8 cellular contexts compared by ENCODE assay signal in the genomic region with DNA sequence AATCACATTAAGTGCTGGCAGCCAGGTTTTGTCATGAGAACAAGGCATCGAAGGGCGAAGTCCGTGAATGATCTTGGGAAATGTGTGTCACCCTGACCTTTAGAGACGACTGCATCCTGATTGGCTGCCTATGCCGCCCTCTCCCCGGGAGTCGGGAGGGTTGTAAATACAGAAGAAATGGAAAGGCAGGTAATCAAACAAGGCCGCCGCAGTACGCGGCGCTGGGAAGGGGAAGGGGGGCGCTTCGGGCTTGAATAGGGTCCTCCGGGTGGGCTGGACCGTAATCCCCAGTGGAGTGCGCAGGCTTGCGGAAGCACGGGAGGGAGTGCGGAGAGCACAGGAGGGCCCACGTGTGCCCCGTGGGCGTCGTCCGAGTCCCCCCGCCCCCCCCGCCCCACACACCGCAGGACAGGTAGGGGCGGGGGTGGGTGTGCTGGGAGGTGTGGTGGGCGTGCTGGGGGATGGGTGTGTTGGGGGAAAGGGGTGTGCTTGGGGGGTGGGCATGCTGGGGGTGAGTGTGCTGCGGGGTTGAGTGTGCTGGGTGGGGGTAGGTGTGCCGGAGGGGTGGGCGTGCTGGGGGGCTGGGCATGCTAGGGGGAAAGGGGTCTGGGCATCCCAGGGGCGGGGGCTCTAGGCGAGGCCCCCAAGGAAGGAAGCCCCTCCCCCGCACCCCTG.
DNase-seq lines count a peak whose midpoint lies in the region; ATAC-seq, FAIRE-seq and TF ChIP-seq lines count a peak whose summit lies in the region.

No MANE protein-coding gene starts in this region.

- H2BK5ac ChIP-seq in H1 (ENCODE audit: low read depth, low read length), result peak overlapping the region; percentile 94; the same call in 1 of the 2 replicates

- no peak overlapping the region for H2AFZ ChIP-seq in H1 (ENCODE audit: low read length)

- H3K27me3 ChIP-seq in H1 (replicated peaks in 1 of 4; ENCODE audit: control insufficient read depth in 3 of 4, extremely low read depth in 1 of 4, insufficient read depth in 3 of 4, low read length in 3 of 4), result no peaks in the 10 kb centered on the region
- H3K27me3 ChIP-seq in mucosa of rectum (ENCODE audit: control insufficient read depth in 2 of 2, insufficient read depth in 2 of 2, low read length in 2 of 2), result no peaks in the 10 kb centered on the region

- H3K36me3 ChIP-seq in H1 (ENCODE audit: control insufficient read depth in 2 of 4, insufficient read depth in 4 of 4, low read length in 3 of 4) (no peaks in the 10 kb centered on the region), mucosa of rectum (ENCODE audit: control insufficient read depth in 2 of 2, insufficient read depth in 2 of 2, low read length in 2 of 2) (no peaks in the 10 kb centered on the region)

- H3K9ac ChIP-seq in H1 (replicated peaks in 1 of 4; ENCODE audit: extremely low read depth in 1 of 4, low read depth in 3 of 4, low read length in 3 of 4) (peak overlapping the region in 3 of 4 experiments; percentile 43 to 87 (median 80); a peak in 6 of 7 replicates), mucosa of rectum (ENCODE audit: low read depth in 1 of 2, low read length in 2 of 2) (peak overlapping the region; percentile 80 to 94)

- TF ChIP-seq EP300 in H1 (IDR thresholded peaks at IDR 0.05; ENCODE audit: borderline replicate concordance in 1 of 2, low read depth in 2 of 2, low read length in 2 of 2), result no peak

- WGBS in H1 (ENCODE audit: extremely low coverage in 1 of 2, insufficient coverage in 1 of 2, insufficient read length in 1 of 2, insufficient replicate concordance in 2 of 2, low coverage in 1 of 2, low lambda C conversion rate in 2 of 2, missing lambda C conversion rate in 1 of 2), 2 experiments, result 6% methylated on average over 15 of the region's 36 CpGs; no CpG with 5 or more reads in 1 of the 2 experiments

- peaks cover 6% of the 10 kb centered on the region for H3K9me3 Mint-ChIP-seq in activated CD8-positive, alpha-beta T cell treated with anti-CD3 and anti-CD28 coated beads, Interleukin-2, amount 10 ng/mL, durations not matched to agents 7 days and 5 days (ENCODE audit: insufficient read depth)

- peaks cover 5% of the 10 kb centered on the region; the same call in 1 of the 2 replicates for H3K23me2 ChIP-seq in H1 (ENCODE audit: low read depth, low read length)

- H3K23ac ChIP-seq in H1 (ENCODE audit: insufficient read length), result no peak overlapping the region

- H3K27ac Mint-ChIP-seq in activated CD8-positive, alpha-beta T cell treated with anti-CD3 and anti-CD28 coated beads, Interleukin-2, amount 10 ng/mL, durations not matched to agents 7 days and 5 days, result peak overlapping the region; percentile 86

- H3K4me2 ChIP-seq in H1 (ENCODE audit: insufficient read depth in 1 of 2, low read depth in 2 of 2, low read length in 2 of 2), result peak overlapping the region; percentile 69 to 92

- H2BK12ac ChIP-seq in H1 (ENCODE audit: low read depth, low read length), result no peak overlapping the region

- peak; percentile 33 for DNase-seq in DMS53 treated with DMSO at 0.1 percent for 48 hours (lab: John Stamatoyannopoulos, UW; ENCODE audit: unreplicated experiment)
- DNase-seq in NCI-H146 (lab: John Stamatoyannopoulos, UW), result peak; percentile 89
- DNase-seq in activated CD8-positive, alpha-beta T cell treated with anti-CD3 and anti-CD28 coated beads, Interleukin-2, amount 10 ng/mL, durations not matched to agents 7 days and 5 days, result peak; percentile 45
- peak; percentile 58 to 72 for DNase-seq in H1 (ENCODE audit: low read depth in 1 of 2, low spot score in 2 of 2)
- peak; percentile 45 to 67 for DNase-seq in stimulated activated CD8-positive, alpha-beta memory T cell treated with anti-CD3 and anti-CD28 coated beads, Interleukin-7, amount 100 ng/mL, for 48 hours (ENCODE audit: extremely low read depth in 1 of 2, low read depth in 1 of 2)

- no peaks in the 10 kb centered on the region for H3K36me3 Mint-ChIP-seq in activated CD8-positive, alpha-beta T cell treated with anti-CD3 and anti-CD28 coated beads, Interleukin-2, amount 10 ng/mL, durations not matched to agents 7 days and 5 days (ENCODE audit: low read depth)

- no peak for TF ChIP-seq RAD21 in H1 (IDR thresholded peaks at IDR 0.05 in 1 of 2, conservative IDR thresholded peaks at IDR 0.05 in 1 of 2; ENCODE audit: low read depth in 2 of 2, low read length in 2 of 2)

- POLR2A ChIA-PET in activated CD8-positive, alpha-beta T cell treated with anti-CD3 and anti-CD28 coated beads, Interleukin-2, amount 10 ng/mL, durations not matched to agents 7 days and 5 days (lab: Charles Lee), result interaction anchor here (0.6 to 1.0 kb wide), 3 partner anchors 12 to 18 kb away, joined by 3 to 5 read pairs (median 3); no protein-coding TSS in a partner anchor
- POLR2A ChIA-PET in H1 (lab: Charles Lee; ENCODE audit: partially characterized antibody), result interaction anchor here (1.0 kb wide), 1 partner anchor 11 kb away, joined by 3 read pairs; no protein-coding TSS in a partner anchor

- peak overlapping the region; percentile 92 for H3K4ac ChIP-seq in H1 (replicated peaks; ENCODE audit: insufficient read length, low read depth, low read length)

- H3K79me2 ChIP-seq in H1 (ENCODE audit: control insufficient read depth in 1 of 2, insufficient read depth in 2 of 2, low read length in 2 of 2), result no peaks in the 10 kb centered on the region

- peak overlapping the region; percentile 78 for H3K18ac ChIP-seq in H1 (ENCODE audit: extremely low read depth, low read length)

- no peak overlapping the region for H4K91ac ChIP-seq in H1 (replicated peaks; ENCODE audit: insufficient read length, low read length)

- peak overlapping the region; percentile 97 for H4K5ac ChIP-seq in H1 (ENCODE audit: insufficient read length, low read depth, low read length)

- FAIRE-seq in H1 (lab: Jason Lieb, UNC), result no peak

- H2BK15ac ChIP-seq in H1 (ENCODE audit: low read length), result no peak overlapping the region

- no peaks in the 10 kb centered on the region for H4K20me1 ChIP-seq in H1 (replicated peaks in 1 of 2; ENCODE audit: control insufficient read depth in 1 of 2, insufficient read depth in 2 of 2, low read length in 2 of 2)

- H3K27me3 Mint-ChIP-seq in activated CD8-positive, alpha-beta T cell treated with anti-CD3 and anti-CD28 coated beads, Interleukin-2, amount 10 ng/mL, durations not matched to agents 7 days and 5 days (ENCODE audit: low read depth), result no peaks in the 10 kb centered on the region

- TF ChIP-seq POLR2A in H1 (IDR thresholded peaks at IDR 0.05; ENCODE audit: control extremely low read depth in 1 of 2, low read depth in 2 of 2, low read length in 2 of 2), result peak in 1 of 2 experiments; percentile 30; a peak in 2 of 3 replicates

- H3K4me1 Mint-ChIP-seq in activated CD8-positive, alpha-beta T cell treated with anti-CD3 and anti-CD28 coated beads, Interleukin-2, amount 10 ng/mL, durations not matched to agents 7 days and 5 days (ENCODE audit: low read depth), result peaks cover 15% of the 10 kb centered on the region

- no peak overlapping the region for H3K14ac ChIP-seq in H1 (ENCODE audit: insufficient read length)

- no peak; a peak in 1 of 4 replicates for TF ChIP-seq CTCF in H1 (IDR thresholded peaks at IDR 0.05; ENCODE audit: control extremely low read depth in 1 of 3, insufficient read depth in 1 of 3, low read depth in 1 of 3, low read length in 3 of 3)

- H2BK120ac ChIP-seq in H1 (replicated peaks; ENCODE audit: low read depth, low read length), result no peak overlapping the region

- H3K4me3 Mint-ChIP-seq in activated CD8-positive, alpha-beta T cell treated with anti-CD3 and anti-CD28 coated beads, Interleukin-2, amount 10 ng/mL, durations not matched to agents 7 days and 5 days, result peak overlapping the region; percentile 85

- H4K8ac ChIP-seq in H1 (ENCODE audit: extremely low read depth, insufficient read depth, low read length), result peak overlapping the region; percentile 90

- peak overlapping the region; percentile 93 for H3K27ac ChIP-seq in H1 (ENCODE audit: low read depth, low read length)
- peak overlapping the region; percentile 95 for H3K27ac ChIP-seq in mucosa of rectum (ENCODE audit: low read depth in 2 of 2, low read length in 2 of 2)

- CTCF ChIA-PET in activated CD8-positive, alpha-beta T cell treated with anti-CD3 and anti-CD28 coated beads, Interleukin-2, amount 10 ng/mL, durations not matched to agents 7 days and 5 days (lab: Charles Lee), result no interaction called here
- CTCF ChIA-PET in H1 (lab: Charles Lee; ENCODE audit: partially characterized antibody), result no interaction called here

- no peak overlapping the region for H3K56ac ChIP-seq in H1 (replicated peaks; ENCODE audit: insufficient read length, low read depth, low read length)

- no peak overlapping the region; the same call in 1 of the 2 replicates for H2AK5ac ChIP-seq in H1 (ENCODE audit: low read depth, low read length)

- H3K9me3 ChIP-seq in H1 (ENCODE audit: insufficient read depth in 2 of 2, low read depth in 1 of 2, low read length in 1 of 2) (peaks cover 5% of the 10 kb centered on the region in 2 experiments; a peak in 1 of 4 replicates), mucosa of rectum (ENCODE audit: control insufficient read depth in 2 of 2, low read length in 2 of 2) (no peaks in the 10 kb centered on the region)

- ATAC-seq in activated CD8-positive, alpha-beta T cell treated with anti-CD3 and anti-CD28 coated beads, Interleukin-2, amount 10 ng/mL, durations not matched to agents 7 days and 5 days, result no peak
- ATAC-seq in GM21367 (IDR thresholded peaks at IDR 0.05; ENCODE audit: unreplicated experiment), result no peak
- no peak for ATAC-seq in GM18520 (IDR thresholded peaks at IDR 0.05; ENCODE audit: unreplicated experiment)

- H3K79me1 ChIP-seq in H1 (ENCODE audit: low read depth, low read length), result no peaks in the 10 kb centered on the region; the same call in 1 of the 2 replicates

- H3K4me3 ChIP-seq in H1 (ENCODE audit: extremely low read depth in 1 of 4, insufficient read depth in 2 of 4, low read depth in 3 of 4, low read length in 4 of 4), result peak overlapping the region; percentile 80 to 96 (median 93)
- peak overlapping the region; percentile 79 to 86 for H3K4me3 ChIP-seq in mucosa of rectum (ENCODE audit: low read length in 2 of 2)

- no peak overlapping the region for H2BK20ac ChIP-seq in H1 (ENCODE audit: low read length)

- peaks cover 20 to 42% (median 34%) of the 10 kb centered on the region in 4 experiments for H3K4me1 ChIP-seq in H1 (replicated peaks in 1 of 4; ENCODE audit: control insufficient read depth in 3 of 4, insufficient read depth in 4 of 4, low read length in 3 of 4)
- peaks cover 5 to 8% of the 10 kb centered on the region in 2 donors for H3K4me1 ChIP-seq in mucosa of rectum (ENCODE audit: control insufficient read depth in 2 of 2, insufficient read depth in 2 of 2, low read length in 2 of 2)

TF ChIP-seq in H1, 55 proteins besides CTCF, POLR2A, EP300 and RAD21 (continues in another document):
- TF ChIP-seq ASH2L (IDR thresholded peaks at IDR 0.05; ENCODE audit: low read length) (peak; percentile 18), CEBPB (IDR thresholded peaks at IDR 0.05; ENCODE audit: low read depth, low read length) (no peak), KDM4A (IDR thresholded peaks at IDR 0.05; ENCODE audit: low read depth, low read length, severe bottlenecking) (no peak), TAF7 (optimal IDR thresholded peaks at IDR 0.05; ENCODE audit: borderline replicate concordance, low read depth, low read length) (no peak), CHD2 (IDR thresholded peaks at IDR 0.05; ENCODE audit: low read length) (no peak), NANOG (IDR thresholded peaks at IDR 0.05; ENCODE audit: insufficient read depth, low read depth, low read length, poor library complexity, severe bottlenecking) (no peak)

Comparison
In these comparisons a context has a peak if more than half of its experiments do, and no peak if none do; other contexts are left out.
1. DNase-seq: peak in every context shown above with its lines; median percentile 89 in NCI-H146; 65 in H1; 56 in stimulated activated CD8-positive, alpha-beta memory T cell treated with anti-CD3 and anti-CD28 coated beads, Interleukin-7, amount 100 ng/mL, for 48 hours; 45 in activated CD8-positive, alpha-beta T cell treated with anti-CD3 and anti-CD28 coated beads, Interleukin-2, amount 10 ng/mL, durations not matched to agents 7 days and 5 days; 33 in DMS53 treated with DMSO at 0.1 percent for 48 hours.